Comparison of ENCODE assay signal across 1 cellular context in the genomic region with DNA sequence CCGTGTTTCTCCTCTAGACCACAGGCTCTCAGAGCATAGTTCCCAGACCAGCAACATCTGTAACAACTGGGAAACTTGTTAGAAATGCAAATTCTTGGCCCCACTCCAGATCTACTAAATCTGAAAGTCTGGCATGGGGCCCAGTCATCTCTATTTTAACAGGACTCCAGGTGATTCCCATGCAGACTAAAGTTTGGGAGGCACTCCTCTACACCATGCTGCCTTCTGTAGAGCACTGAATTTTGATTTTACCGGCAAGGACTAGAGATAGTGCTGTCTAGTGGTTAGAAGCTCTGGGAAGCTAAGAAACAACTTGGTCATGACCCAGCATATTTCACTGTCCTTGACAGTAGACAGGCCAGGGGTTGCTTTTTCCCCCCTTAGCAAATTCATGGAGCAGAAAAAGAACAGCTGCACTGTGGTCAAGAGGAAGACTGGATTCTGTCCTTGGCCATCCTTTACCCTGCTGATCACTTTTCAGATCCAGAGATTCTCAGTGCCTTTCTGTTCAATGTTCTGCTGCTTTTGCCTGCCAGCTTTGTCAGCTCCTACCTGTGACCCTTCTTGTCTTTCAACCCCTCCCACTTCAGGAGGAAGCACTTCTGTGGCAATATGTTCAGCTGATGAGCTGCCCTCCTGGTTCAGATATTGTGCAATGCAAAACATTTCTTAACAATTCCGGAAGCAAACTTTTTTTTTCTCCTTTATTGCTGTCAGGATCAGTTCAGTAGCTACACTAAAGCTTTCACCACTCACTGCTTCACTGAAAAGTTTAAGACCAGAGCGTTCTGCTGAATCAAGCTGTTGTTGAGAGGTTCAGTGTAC.
TF ChIP-seq lines count a peak whose summit lies in the region.

No MANE protein-coding gene starts in this region.

TF ChIP-seq in HepG2, 621 proteins besides CTCF, POLR2A, EP300 and RAD21 (continued from another document and continues in another):
- TF ChIP-seq, protein P1, sequence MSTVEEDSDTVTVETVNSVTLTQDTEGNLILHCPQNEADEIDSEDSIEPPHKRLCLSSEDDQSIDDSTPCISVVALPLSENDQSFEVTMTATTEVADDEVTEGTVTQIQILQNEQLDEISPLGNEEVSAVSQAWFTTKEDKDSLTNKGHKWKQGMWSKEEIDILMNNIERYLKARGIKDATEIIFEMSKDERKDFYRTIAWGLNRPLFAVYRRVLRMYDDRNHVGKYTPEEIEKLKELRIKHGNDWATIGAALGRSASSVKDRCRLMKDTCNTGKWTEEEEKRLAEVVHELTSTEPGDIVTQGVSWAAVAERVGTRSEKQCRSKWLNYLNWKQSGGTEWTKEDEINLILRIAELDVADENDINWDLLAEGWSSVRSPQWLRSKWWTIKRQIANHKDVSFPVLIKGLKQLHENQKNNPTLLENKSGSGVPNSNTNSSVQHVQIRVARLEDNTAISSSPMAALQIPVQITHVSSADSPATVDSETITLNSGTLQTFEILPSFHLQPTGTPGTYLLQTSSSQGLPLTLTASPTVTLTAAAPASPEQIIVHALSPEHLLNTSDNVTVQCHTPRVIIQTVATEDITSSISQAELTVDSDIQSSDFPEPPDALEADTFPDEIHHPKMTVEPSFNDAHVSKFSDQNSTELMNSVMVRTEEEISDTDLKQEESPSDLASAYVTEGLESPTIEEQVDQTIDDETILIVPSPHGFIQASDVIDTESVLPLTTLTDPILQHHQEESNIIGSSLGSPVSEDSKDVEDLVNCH (CRISPR knock-in tag; IDR thresholded peaks at IDR 0.05), result no peak
- TF ChIP-seq ZMYM4 (CRISPR knock-in tag; IDR thresholded peaks at IDR 0.05), result peak; percentile 85
- TF ChIP-seq, protein P2, sequence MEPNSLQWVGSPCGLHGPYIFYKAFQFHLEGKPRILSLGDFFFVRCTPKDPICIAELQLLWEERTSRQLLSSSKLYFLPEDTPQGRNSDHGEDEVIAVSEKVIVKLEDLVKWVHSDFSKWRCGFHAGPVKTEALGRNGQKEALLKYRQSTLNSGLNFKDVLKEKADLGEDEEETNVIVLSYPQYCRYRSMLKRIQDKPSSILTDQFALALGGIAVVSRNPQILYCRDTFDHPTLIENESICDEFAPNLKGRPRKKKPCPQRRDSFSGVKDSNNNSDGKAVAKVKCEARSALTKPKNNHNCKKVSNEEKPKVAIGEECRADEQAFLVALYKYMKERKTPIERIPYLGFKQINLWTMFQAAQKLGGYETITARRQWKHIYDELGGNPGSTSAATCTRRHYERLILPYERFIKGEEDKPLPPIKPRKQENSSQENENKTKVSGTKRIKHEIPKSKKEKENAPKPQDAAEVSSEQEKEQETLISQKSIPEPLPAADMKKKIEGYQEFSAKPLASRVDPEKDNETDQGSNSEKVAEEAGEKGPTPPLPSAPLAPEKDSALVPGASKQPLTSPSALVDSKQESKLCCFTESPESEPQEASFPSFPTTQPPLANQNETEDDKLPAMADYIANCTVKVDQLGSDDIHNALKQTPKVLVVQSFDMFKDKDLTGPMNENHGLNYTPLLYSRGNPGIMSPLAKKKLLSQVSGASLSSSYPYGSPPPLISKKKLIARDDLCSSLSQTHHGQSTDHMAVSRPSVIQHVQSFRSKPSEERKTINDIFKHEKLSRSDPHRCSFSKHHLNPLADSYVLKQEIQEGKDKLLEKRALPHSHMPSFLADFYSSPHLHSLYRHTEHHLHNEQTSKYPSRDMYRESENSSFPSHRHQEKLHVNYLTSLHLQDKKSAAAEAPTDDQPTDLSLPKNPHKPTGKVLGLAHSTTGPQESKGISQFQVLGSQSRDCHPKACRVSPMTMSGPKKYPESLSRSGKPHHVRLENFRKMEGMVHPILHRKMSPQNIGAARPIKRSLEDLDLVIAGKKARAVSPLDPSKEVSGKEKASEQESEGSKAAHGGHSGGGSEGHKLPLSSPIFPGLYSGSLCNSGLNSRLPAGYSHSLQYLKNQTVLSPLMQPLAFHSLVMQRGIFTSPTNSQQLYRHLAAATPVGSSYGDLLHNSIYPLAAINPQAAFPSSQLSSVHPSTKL (CRISPR knock-in tag; IDR thresholded peaks at IDR 0.05), result peak; percentile 94
- no peak for TF ChIP-seq BRD4 (CRISPR knock-in tag; IDR thresholded peaks at IDR 0.05)
- no peak for TF ChIP-seq ZNF17 (CRISPR knock-in tag; IDR thresholded peaks at IDR 0.05)
- TF ChIP-seq NFIC (IDR thresholded peaks at IDR 0.05; ENCODE audit: low read length), result peak; percentile 59; the same call in 1 of the 2 replicates
- no peak for TF ChIP-seq ZNF296 (CRISPR knock-in tag; conservative IDR thresholded peaks at IDR 0.05)
- no peak for TF ChIP-seq ZNF563 (CRISPR knock-in tag; IDR thresholded peaks at IDR 0.05)
- peak; percentile 49; the same call in 1 of the 2 replicates for TF ChIP-seq SMC3 (IDR thresholded peaks at IDR 0.05; ENCODE audit: low read length)
- no peak for TF ChIP-seq ZUFSP (CRISPR knock-in tag; IDR thresholded peaks at IDR 0.05; ENCODE audit: borderline replicate concordance)
- peak; percentile 38; the same call in 1 of the 2 replicates for TF ChIP-seq ZNF460 (CRISPR knock-in tag; IDR thresholded peaks at IDR 0.05; ENCODE audit: borderline replicate concordance)
- TF ChIP-seq MIER2 (CRISPR knock-in tag; IDR thresholded peaks at IDR 0.05), result 0 out of 2 replicates have a peak, but pooled peaks have one; percentile 63
- no peak for TF ChIP-seq ZNF251 (CRISPR knock-in tag; IDR thresholded peaks at IDR 0.05)
- TF ChIP-seq RFXAP (CRISPR knock-in tag; IDR thresholded peaks at IDR 0.05; ENCODE audit: borderline replicate concordance), result 0 out of 2 replicates have a peak, but pooled peaks have one; percentile 26
- TF ChIP-seq ZNF781 (CRISPR knock-in tag; IDR thresholded peaks at IDR 0.05; ENCODE audit: borderline replicate concordance, not compliant biosample characterization), result no peak
- peak; percentile 89 for TF ChIP-seq SAP130 (CRISPR knock-in tag; IDR thresholded peaks at IDR 0.05; ENCODE audit: low read depth)
- no peak for TF ChIP-seq MATR3 (CRISPR knock-in tag; IDR thresholded peaks at IDR 0.05)
- no peak for TF ChIP-seq ZNF468 (CRISPR knock-in tag; IDR thresholded peaks at IDR 0.05)
- TF ChIP-seq RERE (CRISPR knock-in tag; IDR thresholded peaks at IDR 0.05; ENCODE audit: low read depth), result peak; percentile 69; the same call in 1 of the 2 replicates
- TF ChIP-seq ZNF766 (CRISPR knock-in tag; IDR thresholded peaks at IDR 0.05; ENCODE audit: borderline replicate concordance), result no peak
- TF ChIP-seq, protein P3, sequence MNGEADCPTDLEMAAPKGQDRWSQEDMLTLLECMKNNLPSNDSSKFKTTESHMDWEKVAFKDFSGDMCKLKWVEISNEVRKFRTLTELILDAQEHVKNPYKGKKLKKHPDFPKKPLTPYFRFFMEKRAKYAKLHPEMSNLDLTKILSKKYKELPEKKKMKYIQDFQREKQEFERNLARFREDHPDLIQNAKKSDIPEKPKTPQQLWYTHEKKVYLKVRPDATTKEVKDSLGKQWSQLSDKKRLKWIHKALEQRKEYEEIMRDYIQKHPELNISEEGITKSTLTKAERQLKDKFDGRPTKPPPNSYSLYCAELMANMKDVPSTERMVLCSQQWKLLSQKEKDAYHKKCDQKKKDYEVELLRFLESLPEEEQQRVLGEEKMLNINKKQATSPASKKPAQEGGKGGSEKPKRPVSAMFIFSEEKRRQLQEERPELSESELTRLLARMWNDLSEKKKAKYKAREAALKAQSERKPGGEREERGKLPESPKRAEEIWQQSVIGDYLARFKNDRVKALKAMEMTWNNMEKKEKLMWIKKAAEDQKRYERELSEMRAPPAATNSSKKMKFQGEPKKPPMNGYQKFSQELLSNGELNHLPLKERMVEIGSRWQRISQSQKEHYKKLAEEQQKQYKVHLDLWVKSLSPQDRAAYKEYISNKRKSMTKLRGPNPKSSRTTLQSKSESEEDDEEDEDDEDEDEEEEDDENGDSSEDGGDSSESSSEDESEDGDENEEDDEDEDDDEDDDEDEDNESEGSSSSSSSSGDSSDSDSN (CRISPR knock-in tag; IDR thresholded peaks at IDR 0.05), result no peak
- no peak for TF ChIP-seq EHMT2 (IDR thresholded peaks at IDR 0.05; ENCODE audit: borderline replicate concordance, low read depth, low read length)
- TF ChIP-seq MAZ (IDR thresholded peaks at IDR 0.05; ENCODE audit: borderline replicate concordance, low read depth, low read length), result 0 out of 2 replicates have a peak, but pooled peaks have one; percentile 25
- TF ChIP-seq MAZ (CRISPR knock-in tag; IDR thresholded peaks at IDR 0.05; ENCODE audit: low read depth), result no peak
- no peak for TF ChIP-seq ZNF101 (CRISPR knock-in tag; IDR thresholded peaks at IDR 0.05; ENCODE audit: borderline replicate concordance, low read depth)
- peak; percentile 91 for TF ChIP-seq NR2C2 (CRISPR knock-in tag; IDR thresholded peaks at IDR 0.05; ENCODE audit: borderline replicate concordance)
- no peak for TF ChIP-seq CC2D1A (CRISPR knock-in tag; IDR thresholded peaks at IDR 0.05)
- TF ChIP-seq MEIS2 (CRISPR knock-in tag; IDR thresholded peaks at IDR 0.05), result peak; percentile 76
- peak; percentile 73 for TF ChIP-seq ZNF644 (CRISPR knock-in tag; IDR thresholded peaks at IDR 0.05; ENCODE audit: low read depth)
- TF ChIP-seq, protein P4, sequence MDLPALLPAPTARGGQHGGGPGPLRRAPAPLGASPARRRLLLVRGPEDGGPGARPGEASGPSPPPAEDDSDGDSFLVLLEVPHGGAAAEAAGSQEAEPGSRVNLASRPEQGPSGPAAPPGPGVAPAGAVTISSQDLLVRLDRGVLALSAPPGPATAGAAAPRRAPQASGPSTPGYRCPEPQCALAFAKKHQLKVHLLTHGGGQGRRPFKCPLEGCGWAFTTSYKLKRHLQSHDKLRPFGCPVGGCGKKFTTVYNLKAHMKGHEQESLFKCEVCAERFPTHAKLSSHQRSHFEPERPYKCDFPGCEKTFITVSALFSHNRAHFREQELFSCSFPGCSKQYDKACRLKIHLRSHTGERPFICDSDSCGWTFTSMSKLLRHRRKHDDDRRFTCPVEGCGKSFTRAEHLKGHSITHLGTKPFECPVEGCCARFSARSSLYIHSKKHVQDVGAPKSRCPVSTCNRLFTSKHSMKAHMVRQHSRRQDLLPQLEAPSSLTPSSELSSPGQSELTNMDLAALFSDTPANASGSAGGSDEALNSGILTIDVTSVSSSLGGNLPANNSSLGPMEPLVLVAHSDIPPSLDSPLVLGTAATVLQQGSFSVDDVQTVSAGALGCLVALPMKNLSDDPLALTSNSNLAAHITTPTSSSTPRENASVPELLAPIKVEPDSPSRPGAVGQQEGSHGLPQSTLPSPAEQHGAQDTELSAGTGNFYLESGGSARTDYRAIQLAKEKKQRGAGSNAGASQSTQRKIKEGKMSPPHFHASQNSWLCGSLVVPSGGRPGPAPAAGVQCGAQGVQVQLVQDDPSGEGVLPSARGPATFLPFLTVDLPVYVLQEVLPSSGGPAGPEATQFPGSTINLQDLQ (CRISPR knock-in tag; IDR thresholded peaks at IDR 0.05), result no peak
- TF ChIP-seq KAT8 (CRISPR knock-in tag; IDR thresholded peaks at IDR 0.05), result peak; percentile 82
- peak; percentile 81; the same call in 1 of the 2 replicates for TF ChIP-seq ZNF12 (CRISPR knock-in tag; IDR thresholded peaks at IDR 0.05)
- peak; percentile 47; the same call in 1 of the 2 replicates for TF ChIP-seq ZNF44 (CRISPR knock-in tag; IDR thresholded peaks at IDR 0.05)
- TF ChIP-seq TERF1 (CRISPR knock-in tag; IDR thresholded peaks at IDR 0.05), result no peak
